In genomic region chr12:130177615-130178014, GRCh38 we compare ENCODE assay signal across 22 cellular contexts. TPM values are rescaled to one million over a fixed set of nuclear protein-coding genes. Genes with fewer than 3 reads are reported as not detected.
"Had no signal": no experiment of that assay in that cellular context is flagged by ENCODE, and none has a peak within 500 bp of the region (broad histone marks: within the 10 kb centered on the region; RNA-seq: fewer than 3 reads in every experiment).

No MANE protein-coding gene starts in this region.

- H3K27me3 ChIP-seq: vagina had no signal

- H3K27ac Mint-ChIP-seq: naive thymus-derived CD4-positive, alpha-beta T cell had no signal

- H3K4me3 Mint-ChIP-seq: naive thymus-derived CD4-positive, alpha-beta T cell; stimulated activated naive CD8-positive, alpha-beta T cell treated with anti-CD3 and anti-CD28 coated beads, Interleukin-15, amount 100 ng/mL, for 72 hours had no signal

- H3K9me3 ChIP-seq: psoas muscle, transverse colon, vagina had no signal

- H3K36me3 ChIP-seq: left lung, suprapubic skin, transverse colon, vagina had no signal

- H3K4me1 ChIP-seq: left lung, psoas muscle, suprapubic skin, transverse colon had no signal

- H3K4me1 Mint-ChIP-seq: naive thymus-derived CD4-positive, alpha-beta T cell; stimulated activated naive CD8-positive, alpha-beta T cell treated with anti-CD3 and anti-CD28 coated beads, Interleukin-15, amount 100 ng/mL, for 72 hours had no signal

- H3K27ac ChIP-seq: dorsolateral prefrontal cortex, left lung, psoas muscle, skin epidermis, suprapubic skin, transverse colon, vagina had no signal

- ATAC-seq: left lung; naive thymus-derived CD4-positive, alpha-beta T cell; psoas muscle; right cardiac atrium; stimulated activated naive CD8-positive, alpha-beta T cell treated with anti-CD3 and anti-CD28 coated beads, Interleukin-15, amount 100 ng/mL, for 72 hours had no signal

- DNase-seq: dorsolateral prefrontal cortex; effector CD4-positive, alpha-beta T cell; kidney; left lung; mesenchymal stem cell; midbrain; naive thymus-derived CD4-positive, alpha-beta T cell; nucleus accumbens; psoas muscle; right cardiac atrium; stimulated activated CD4-positive, alpha-beta T cell treated with anti-CD3 and anti-CD28 coated beads, Interleukin-15, amount 100 ng/mL, for 24 hours; stimulated activated CD4-positive, alpha-beta T cell treated with anti-CD3 and anti-CD28 coated beads, Interleukin-2, amount 100 ng/mL, for 48 hours; stimulated activated CD8-positive, alpha-beta memory T cell treated with anti-CD3 and anti-CD28 coated beads, Interleukin-4, amount 100 ng/mL, for 48 hours; stimulated activated naive CD4-positive, alpha-beta T cell; stimulated activated naive CD8-positive, alpha-beta T cell treated with anti-CD3 and anti-CD28 coated beads, Interleukin-15, amount 100 ng/mL, for 72 hours; transverse colon had no signal

- H3K4me3 ChIP-seq: dorsolateral prefrontal cortex, left lung, psoas muscle, skin epidermis, suprapubic skin, transverse colon, vagina had no signal

RNA-seq across cellular contexts. Expression of gene FZD10, which starts 15.4 kb away (rescaled TPM):
- total RNA-seq: fibroblast of villous mesenchyme; naive thymus-derived CD4-positive, alpha-beta T cell; osteocyte had no signal
- polyA plus RNA-seq: naive thymus-derived CD4-positive, alpha-beta T cell; neural cell had no signal
